ENCODE assay signal across 2 cellular contexts in the genomic region with DNA sequence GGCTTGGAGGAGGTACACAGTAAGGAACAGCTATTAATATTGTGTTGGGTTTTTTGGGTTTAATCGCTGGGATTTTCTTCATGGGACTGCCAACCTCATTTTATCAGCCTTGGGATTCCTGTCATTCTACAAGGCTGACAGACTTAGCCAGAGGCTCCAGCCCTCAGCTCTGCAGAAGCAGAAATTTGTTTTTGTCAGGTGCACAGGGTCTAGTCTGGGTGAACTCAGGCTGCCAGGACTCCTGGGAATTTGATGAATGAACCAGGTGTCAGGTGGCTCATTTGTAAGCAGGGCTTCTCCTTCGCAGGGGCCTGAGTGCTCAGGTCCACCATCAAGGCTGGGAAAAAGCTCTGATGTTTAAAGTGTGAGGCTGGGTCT.
TF ChIP-seq lines count a peak whose summit lies in the region.

No MANE protein-coding gene starts in this region.

TF ChIP-seq in HepG2, 621 proteins besides CTCF, POLR2A, EP300 and RAD21:
- no peak for TF ChIP-seq ZKSCAN8 (CRISPR knock-in tag; IDR thresholded peaks at IDR 0.05; ENCODE audit: borderline replicate concordance)
- 0 out of 2 replicates have a peak, but pooled peaks have one; percentile 12 for TF ChIP-seq SIN3A (IDR thresholded peaks at IDR 0.05; ENCODE audit: borderline replicate concordance, low read depth, low read length)
TF ChIP-seq in HepG2: peak in this region for 1.

TF ChIP-seq in HEK293T, 16 proteins besides CTCF, POLR2A, EP300 and RAD21:
- no peak for TF ChIP-seq ARNT (IDR thresholded peaks at IDR 0.05)
- no peak for TF ChIP-seq L3MBTL2 (conservative IDR thresholded peaks at IDR 0.05)
- TF ChIP-seq FOXA1 (IDR thresholded peaks at IDR 0.05), result no peak
- no peak for TF ChIP-seq ELF4 (IDR thresholded peaks at IDR 0.05)
- TF ChIP-seq HDGF (IDR thresholded peaks at IDR 0.05; ENCODE audit: borderline replicate concordance), result no peak
- TF ChIP-seq FOXM1 (IDR thresholded peaks at IDR 0.05; ENCODE audit: borderline replicate concordance), result no peak
- TF ChIP-seq ZNF384 (IDR thresholded peaks at IDR 0.05), result no peak
- no peak for TF ChIP-seq NFRKB (IDR thresholded peaks at IDR 0.05)
- no peak for TF ChIP-seq CTBP1 (IDR thresholded peaks at IDR 0.05; ENCODE audit: borderline replicate concordance)
- no peak for TF ChIP-seq BHLHE40 (IDR thresholded peaks at IDR 0.05; ENCODE audit: borderline replicate concordance)
- no peak for TF ChIP-seq FOXK2 (IDR thresholded peaks at IDR 0.05)
- TF ChIP-seq SUZ12 (IDR thresholded peaks at IDR 0.05), result no peak
- no peak for TF ChIP-seq LEF1 (IDR thresholded peaks at IDR 0.05; ENCODE audit: borderline replicate concordance)
- TF ChIP-seq, protein P1, sequence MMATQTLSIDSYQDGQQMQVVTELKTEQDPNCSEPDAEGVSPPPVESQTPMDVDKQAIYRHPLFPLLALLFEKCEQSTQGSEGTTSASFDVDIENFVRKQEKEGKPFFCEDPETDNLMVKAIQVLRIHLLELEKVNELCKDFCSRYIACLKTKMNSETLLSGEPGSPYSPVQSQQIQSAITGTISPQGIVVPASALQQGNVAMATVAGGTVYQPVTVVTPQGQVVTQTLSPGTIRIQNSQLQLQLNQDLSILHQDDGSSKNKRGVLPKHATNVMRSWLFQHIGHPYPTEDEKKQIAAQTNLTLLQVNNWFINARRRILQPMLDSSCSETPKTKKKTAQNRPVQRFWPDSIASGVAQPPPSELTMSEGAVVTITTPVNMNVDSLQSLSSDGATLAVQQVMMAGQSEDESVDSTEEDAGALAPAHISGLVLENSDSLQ (IDR thresholded peaks at IDR 0.05), result no peak
- TF ChIP-seq SP1 (IDR thresholded peaks at IDR 0.05), result no peak
- no peak for TF ChIP-seq TARDBP (IDR thresholded peaks at IDR 0.05)
TF ChIP-seq in HEK293T: peak in this region for 0.
